14 cellular contexts compared by ENCODE assay signal in genomic region chr14:91866061-91866460, GRCh38. TPM values are rescaled to one million over a fixed set of nuclear protein-coding genes. Genes with fewer than 3 reads are reported as not detected.
DNase-seq lines count a peak whose midpoint lies in the region; ATAC-seq and TF ChIP-seq lines count a peak whose summit lies in the region.
"Had no signal": no experiment of that assay in that cellular context is flagged by ENCODE, and none has a peak within 500 bp of the region (broad histone marks: within the 10 kb centered on the region; RNA-seq: fewer than 3 reads in every experiment).

No MANE protein-coding gene starts in this region.

- no peaks in the 10 kb centered on the region for H3F3A ChIP-seq in GM23248 (ENCODE audit: insufficient read depth)

- TF ChIP-seq CTCF in right atrium auricular region (IDR thresholded peaks at IDR 0.05), result no peak

- in situ Hi-C loops in GM23248 (cut with MboI), result no loop called here

- peaks cover 3% of the 10 kb centered on the region for H3K9me3 Mint-ChIP-seq in activated T-helper 17 cell treated with anti-CD3 and anti-CD28 coated beads, Interleukin-2, amount 50 U/mL, for 72 hours

- H3K27me3 Mint-ChIP-seq in activated T-helper 17 cell treated with anti-CD3 and anti-CD28 coated beads, Interleukin-2, amount 50 U/mL, for 72 hours, result no peaks in the 10 kb centered on the region

- no peak overlapping the region for H3K4me2 ChIP-seq in GM23248 (ENCODE audit: unreplicated experiment)
- H3K4me2 ChIP-seq: neural progenitor cell had no signal

- H3K4me3 ChIP-seq in GM23248, result no peak overlapping the region
- no peak overlapping the region for H3K4me3 ChIP-seq in right atrium auricular region
- H3K4me3 ChIP-seq: neural progenitor cell, thyroid gland had no signal

- peak overlapping the region; percentile 89 for H3K4me3 Mint-ChIP-seq in activated T-helper 17 cell treated with anti-CD3 and anti-CD28 coated beads, Interleukin-2, amount 50 U/mL, for 72 hours
- H3K4me3 Mint-ChIP-seq: neural progenitor cell had no signal

- H3K79me2 ChIP-seq in GM23248 (ENCODE audit: insufficient read depth), result no peaks in the 10 kb centered on the region

- H3K4me1 Mint-ChIP-seq in activated T-helper 17 cell treated with anti-CD3 and anti-CD28 coated beads, Interleukin-2, amount 50 U/mL, for 72 hours, result peaks cover 53% of the 10 kb centered on the region

- H3K27ac Mint-ChIP-seq in activated T-helper 17 cell treated with anti-CD3 and anti-CD28 coated beads, Interleukin-2, amount 50 U/mL, for 72 hours, result peak overlapping the region; percentile 80
- H3K27ac Mint-ChIP-seq: neural progenitor cell had no signal

- no peak overlapping the region for H3K9ac ChIP-seq in GM23248
- H3K9ac ChIP-seq: neural progenitor cell had no signal

- 24 to 33% methylated on average over 2 of the region's 2 CpGs for WGBS in GM23248 (ENCODE audit: low coverage in 1 of 2, low lambda C conversion rate in 2 of 2, missing lambda C conversion rate in 2 of 2), 2 experiments

- H3K9me3 ChIP-seq in GM23248 (ENCODE audit: low read depth) (no peaks in the 10 kb centered on the region), right atrium auricular region (peaks cover 0 to 4% of the 10 kb centered on the region in 2 donors)
- H3K9me3 ChIP-seq: BE2C, thyroid gland had no signal

- H3K4me1 ChIP-seq in GM23248 (ENCODE audit: insufficient read depth) (no peaks in the 10 kb centered on the region), right atrium auricular region (no peaks in the 10 kb centered on the region)
- H3K4me1 ChIP-seq: BE2C, neural progenitor cell, thyroid gland had no signal

- no peak overlapping the region for H3K27ac ChIP-seq in GM23248
- H3K27ac ChIP-seq in right atrium auricular region, result no peak overlapping the region
- H3K27ac ChIP-seq: neural progenitor cell, thyroid gland had no signal

- peaks cover 4% of the 10 kb centered on the region; the same call in 1 of the 2 replicates for H3K36me3 ChIP-seq in GM23248 (ENCODE audit: low read depth)
- peaks cover 30% of the 10 kb centered on the region for H3K36me3 ChIP-seq in right atrium auricular region
- H3K36me3 ChIP-seq: BE2C, neural progenitor cell, thyroid gland had no signal

- no peak overlapping the region for H2AFZ ChIP-seq in GM23248
- H2AFZ ChIP-seq: neural progenitor cell had no signal

- no peaks in the 10 kb centered on the region for H4K20me1 ChIP-seq in GM23248 (ENCODE audit: insufficient read depth)

- H3K36me3 Mint-ChIP-seq in activated T-helper 17 cell treated with anti-CD3 and anti-CD28 coated beads, Interleukin-2, amount 50 U/mL, for 72 hours (ENCODE audit: low read depth), result peaks cover 21% of the 10 kb centered on the region
- H3K36me3 Mint-ChIP-seq: neural progenitor cell had no signal

- H3K9me2 ChIP-seq in GM23248 (ENCODE audit: insufficient read depth), result no peaks in the 10 kb centered on the region

- no peaks in the 10 kb centered on the region for H3K27me3 ChIP-seq in GM23248 (replicated peaks; ENCODE audit: insufficient read depth)
- H3K27me3 ChIP-seq in right atrium auricular region, result no peaks in the 10 kb centered on the region
- H3K27me3 ChIP-seq: neural progenitor cell, thyroid gland had no signal

- ATAC-seq in activated T-helper 17 cell treated with anti-CD3 and anti-CD28 coated beads, Interleukin-2, amount 50 U/mL, for 72 hours (replicated peaks), result peak; percentile 47

- peak; percentile 13 for DNase-seq in A172 (ENCODE audit: low spot score)
- peak; percentile 20 for DNase-seq in GM23248
- DNase-seq in kidney tubule cell (ENCODE audit: low spot score), result peak; percentile 38
- DNase-seq in NCI-H1694 treated with DMSO at 0.1 percent for 48 hours (lab: John Stamatoyannopoulos, UW), result no peak
- no peak for DNase-seq in GDM1 (lab: John Stamatoyannopoulos, UW)
- no peak for DNase-seq in NCI-H1417 (lab: John Stamatoyannopoulos, UW)
- DNase-seq in right atrium auricular region (ENCODE audit: low spot score), result no peak
- DNase-seq: activated gamma-delta T cell treated with Interleukin-2 at 50 U/mL for 16 hours, BE2C, NCI-H1436, T-helper 9 cell, thyroid gland had no signal

RNA-seq across cellular contexts. Expression of gene TC2N, which starts 1.3 kb away (rescaled TPM):
- total RNA-seq in A172 (2014; rRNA removed; shearing (Covaris generic)), result not detected in 2 replicates
- total RNA-seq in GM23248 (2014; rRNA removed; shearing (Covaris generic)), result under 0.01 and 0.65 TPM in 2 replicates
- polyA plus RNA-seq in GM23248 (2016; fragmentation: Nextera tagmentation; extraction: Ambion mirVana), result 0.34 and 0.77 TPM in 2 replicates
- 10 to 100 TPM; 39.2 to 81.2 TPM for total RNA-seq in activated T-helper 17 cell treated with anti-CD3 and anti-CD28 coated beads, Interleukin-2, amount 50 U/mL, for 72 hours
- 10 to 100 TPM in 1 of 2 donors, 1 to 10 TPM in 1; 3.9 to 12.5 TPM for total RNA-seq in right atrium auricular region

Comparison
In these comparisons a context has a peak if more than half of its experiments do, and no peak if none do; other contexts are left out.
1. DNase-seq: peak in A172 (single experiment), GM23248 (single experiment) and kidney tubule cell (single experiment); none in NCI-H1694 treated with DMSO at 0.1 percent for 48 hours (single experiment), GDM1 (single experiment), NCI-H1417 (0 of 3) and right atrium auricular region (single experiment).